In the genomic region with DNA sequence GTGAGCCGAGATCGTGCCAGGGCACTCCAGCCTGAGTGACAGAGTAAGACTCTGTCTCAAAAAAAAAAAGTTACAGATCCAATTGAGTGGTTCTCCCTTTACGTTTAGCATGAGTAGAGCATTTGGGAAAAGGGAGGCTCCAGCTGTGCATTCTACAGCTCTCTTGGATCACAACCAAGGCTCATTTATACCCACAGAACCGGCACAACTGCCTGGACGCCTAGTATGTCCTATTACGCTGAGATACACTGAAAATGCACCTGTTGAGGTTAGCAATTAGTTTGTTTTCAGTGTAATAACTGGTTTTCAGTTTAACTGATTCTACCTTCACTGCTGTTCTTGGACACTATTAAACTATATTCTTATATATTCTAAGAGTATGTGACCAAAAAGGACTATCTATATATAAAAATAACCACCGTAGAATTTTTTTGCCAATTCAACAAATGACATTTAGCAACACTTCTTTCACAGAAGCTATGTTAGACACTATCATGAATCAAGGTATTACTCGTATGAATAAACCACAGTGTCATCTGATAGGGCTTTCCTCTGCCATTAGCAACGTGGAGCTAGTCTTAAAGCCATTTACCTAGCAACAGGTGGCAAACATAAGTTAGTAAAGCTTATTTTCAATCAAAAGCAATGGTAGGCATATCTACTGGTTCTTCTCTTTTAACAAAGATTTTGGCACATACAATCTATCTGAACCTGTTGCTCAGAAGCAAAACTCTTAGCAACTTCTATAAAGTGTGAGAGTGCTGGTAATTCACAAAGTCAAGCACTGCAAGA, we compare ENCODE assay signal across 10 cellular contexts. TPM values are rescaled to one million over a fixed set of nuclear protein-coding genes. Genes with fewer than 3 reads are reported as not detected.
DNase-seq lines count a peak whose midpoint lies in the region; ATAC-seq and TF ChIP-seq lines count a peak whose summit lies in the region.
"Had no signal": no experiment of that assay in that cellular context is flagged by ENCODE, and none has a peak within 500 bp of the region (broad histone marks: within the 10 kb centered on the region; RNA-seq: fewer than 3 reads in every experiment).

No MANE protein-coding gene starts in this region.

- no peak for TF ChIP-seq CTCF in LNCaP clone FGC (IDR thresholded peaks at IDR 0.05; ENCODE audit: control insufficient read depth, extremely low read depth, insufficient read depth)
- no peak for TF ChIP-seq CTCF in breast epithelium (IDR thresholded peaks at IDR 0.05)

- TF ChIP-seq POLR2A in breast epithelium (IDR thresholded peaks at IDR 0.05) = no peak

- H3K9ac ChIP-seq in BLaER1 treated with 17β-estradiol and CSF1 and Interleukin-3, amounts not matched to agents 10 nM and 100 nM = peak overlapping the region; percentile 91 to 97 (median 95); a peak in 21 of 22 replicates

- peaks cover 0 to 4% (median 0%) of the 10 kb centered on the region in 11 donors for H3K9me3 Mint-ChIP-seq in naive thymus-derived CD4-positive, alpha-beta T cell

- CTCF ChIA-PET in naive thymus-derived CD4-positive, alpha-beta T cell (lab: Charles Lee) = interaction anchor here (0.7 kb wide), 1 partner anchor 1634 kb away, joined by 5 read pairs; no protein-coding TSS in a partner anchor

- peaks cover 11 to 26% (median 18%) of the 10 kb centered on the region in 5 donors for H3K36me3 Mint-ChIP-seq in naive thymus-derived CD4-positive, alpha-beta T cell

- H3K27me3 ChIP-seq in BLaER1 treated with 17β-estradiol and CSF1 and Interleukin-3, amounts not matched to agents 10 nM and 100 nM = no peaks in the 10 kb centered on the region
- no peaks in the 10 kb centered on the region for H3K27me3 ChIP-seq in breast epithelium
- no peaks in the 10 kb centered on the region for H3K27me3 ChIP-seq in naive thymus-derived CD4-positive, alpha-beta T cell (ENCODE audit: control insufficient read depth in 2 of 2, insufficient read depth in 2 of 2, low read length in 2 of 2)

- ATAC-seq in naive thymus-derived CD4-positive, alpha-beta T cell = no peak
- ATAC-seq in HG02852 (IDR thresholded peaks at IDR 0.05; ENCODE audit: unreplicated experiment) = no peak

- POLR2A ChIA-PET in naive thymus-derived CD4-positive, alpha-beta T cell (lab: Charles Lee) = interaction anchor here (1.1 to 3.4 kb wide), 3 partner anchors 73 to 440 kb away, joined by 4 to 25 read pairs (median 8); a partner anchor contains a TSS

- DNase-seq in LNCaP clone FGC (ENCODE audit: low read depth) (peak; percentile 40), breast epithelium (ENCODE audit: low spot score in 2 of 2) (no peak), AML-193 (lab: John Stamatoyannopoulos, UW) (no peak), Kasumi-1 (lab: John Stamatoyannopoulos, UW) (no peak), NCI-H1092 treated with DMSO at 0.1 percent for 48 hours (lab: John Stamatoyannopoulos, UW) (no peak)
- DNase-seq in naive thymus-derived CD4-positive, alpha-beta T cell = peak in 1 of 9 donors; percentile 22
- DNase-seq: NCI-H1092; stimulated activated CD4-positive, alpha-beta T cell treated with anti-CD3 and anti-CD28 coated beads, Interleukin-1b, Interleukin-23, amount 100 ng/mL, for 48 hours had no signal

- H3K36me3 ChIP-seq in BLaER1 treated with 17β-estradiol and CSF1 and Interleukin-3, amounts not matched to agents 10 nM and 100 nM = peaks cover 26 to 46% (median 39%) of the 10 kb centered on the region in 11 experiments
- no peaks in the 10 kb centered on the region for H3K36me3 ChIP-seq in breast epithelium
- H3K36me3 ChIP-seq in naive thymus-derived CD4-positive, alpha-beta T cell (ENCODE audit: control insufficient read depth in 2 of 3, insufficient read depth in 3 of 3, low read length in 3 of 3) = peaks cover 0 to 12% (median 4%) of the 10 kb centered on the region in 3 experiments

- H3K27ac Mint-ChIP-seq in naive thymus-derived CD4-positive, alpha-beta T cell = peak overlapping the region in 6 of 9 donors; percentile 21 to 98 (median 72)

- H3K9me3 ChIP-seq in BLaER1 treated with 17β-estradiol and CSF1 and Interleukin-3, amounts not matched to agents 10 nM and 100 nM (replicated peaks in 1 of 11) = no peaks in the 10 kb centered on the region; a peak in 1 of 22 replicates
- H3K9me3 ChIP-seq in breast epithelium = no peaks in the 10 kb centered on the region
- H3K9me3 ChIP-seq in naive thymus-derived CD4-positive, alpha-beta T cell (ENCODE audit: control insufficient read depth in 2 of 3, low read length in 3 of 3) = no peaks in the 10 kb centered on the region

- peak overlapping the region; percentile 79 to 98 (median 91) for H3K4me2 ChIP-seq in BLaER1 treated with 17β-estradiol and CSF1 and Interleukin-3, amounts not matched to agents 10 nM and 100 nM

- H3K4me1 ChIP-seq in BLaER1 treated with 17β-estradiol and CSF1 and Interleukin-3, amounts not matched to agents 10 nM and 100 nM = peaks cover 32 to 47% (median 35%) of the 10 kb centered on the region in 10 experiments
- peaks cover 0 to 11% of the 10 kb centered on the region in 2 donors for H3K4me1 ChIP-seq in breast epithelium
- H3K4me1 ChIP-seq in naive thymus-derived CD4-positive, alpha-beta T cell (ENCODE audit: control insufficient read depth in 2 of 2, insufficient read depth in 2 of 2, low read length in 2 of 2) = peaks cover 27 to 39% of the 10 kb centered on the region in 2 donors

- intact Hi-C loops in breast epithelium (cut with DNase I; ENCODE audit: low total_unique reads) = no loop called here
- intact Hi-C loops in naive thymus-derived CD4-positive, alpha-beta T cell (cut with micrococcal nuclease) = loop anchor here (1.0 to 10.0 kb wide), 4 partner anchors 8 to 1990 kb away; no protein-coding TSS in a partner anchor

- H3K27ac ChIP-seq in BLaER1 treated with 17β-estradiol and CSF1 and Interleukin-3, amounts not matched to agents 10 nM and 100 nM = peak overlapping the region; percentile 43 to 97 (median 97); a peak in 20 of 22 replicates
- H3K27ac ChIP-seq in breast epithelium = peak overlapping the region; percentile 96 to 98
- peak overlapping the region; percentile 96 for H3K27ac ChIP-seq in naive thymus-derived CD4-positive, alpha-beta T cell (ENCODE audit: low read depth, low read length)

- H3K4me3 Mint-ChIP-seq in naive thymus-derived CD4-positive, alpha-beta T cell = peak overlapping the region in 9 of 10 donors; percentile 80 to 98 (median 97)

- no peaks in the 10 kb centered on the region for H3K27me3 Mint-ChIP-seq in naive thymus-derived CD4-positive, alpha-beta T cell

- H3K4me1 Mint-ChIP-seq in naive thymus-derived CD4-positive, alpha-beta T cell = peaks cover 37 to 60% (median 49%) of the 10 kb centered on the region in 7 donors

- peak overlapping the region; percentile 69 to 87 (median 78) for H3K4me3 ChIP-seq in BLaER1 treated with 17β-estradiol and CSF1 and Interleukin-3, amounts not matched to agents 10 nM and 100 nM
- H3K4me3 ChIP-seq in LNCaP clone FGC (ENCODE audit: low read depth, low read length) = no peak overlapping the region
- peak overlapping the region in 2 of 3 donors; percentile 82 to 88 for H3K4me3 ChIP-seq in breast epithelium
- H3K4me3 ChIP-seq in naive thymus-derived CD4-positive, alpha-beta T cell (ENCODE audit: low read length) = peak overlapping the region; percentile 81

- H4K20me1 ChIP-seq in BLaER1 treated with 17β-estradiol and CSF1 and Interleukin-3, amounts not matched to agents 10 nM and 100 nM = peaks cover 33 to 76% (median 68%) of the 10 kb centered on the region in 11 experiments; a peak in 20 of 22 replicates

RNA-seq across cellular contexts. Expression of a gene that starts 3.6 kb away (rescaled TPM):
- total RNA-seq in breast epithelium = 10 to 100 TPM; 22.9 to 55.8 (median 35.7) TPM
- 10 to 100 TPM; 49.2 to 65.4 (median 59.9) TPM for total RNA-seq in naive thymus-derived CD4-positive, alpha-beta T cell
- polyA plus RNA-seq in naive thymus-derived CD4-positive, alpha-beta T cell = 10 to 100 TPM; 15.0 to 18.3 TPM
